Comparison of ENCODE assay signal across 18 cellular contexts in the genomic region with DNA sequence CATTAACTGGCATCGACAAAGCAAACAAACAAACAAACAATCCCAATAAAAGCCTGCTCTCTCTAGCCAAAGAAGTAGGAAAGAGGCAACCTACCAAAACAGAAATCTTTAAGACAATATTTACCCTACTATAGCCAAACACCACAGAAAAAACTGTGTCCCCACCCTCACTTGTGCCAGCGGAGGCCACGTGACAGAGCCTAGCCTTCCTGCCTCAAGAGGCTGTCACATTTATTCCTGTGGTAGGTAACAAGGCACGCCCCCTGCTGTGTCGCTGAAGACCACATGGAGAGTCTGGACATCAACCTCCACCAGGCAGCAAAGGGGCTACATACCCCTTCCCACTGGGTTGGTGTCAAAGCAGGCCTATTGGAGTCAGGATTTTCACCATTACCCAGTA.
DNase-seq lines count a peak whose midpoint lies in the region; ATAC-seq, FAIRE-seq and TF ChIP-seq lines count a peak whose summit lies in the region.
"Had no signal": no experiment of that assay in that cellular context is flagged by ENCODE, and none has a peak within 500 bp of the region (broad histone marks: within the 10 kb centered on the region; RNA-seq: fewer than 3 reads in every experiment).

No MANE protein-coding gene starts in this region.

- ATAC-seq in K562: peak; percentile 65; the same call in 1 of the 3 replicates
- no peak for ATAC-seq in activated CD8-positive, alpha-beta T cell treated with anti-CD3 and anti-CD28 coated beads for 36 hours

- H3K27ac Mint-ChIP-seq in Caco-2 (ENCODE audit: unreplicated experiment) (no peak overlapping the region), H9 (no peak overlapping the region; a peak in 1 of 7 replicates), neural progenitor cell (no peak overlapping the region)
- no peak overlapping the region for H3K27ac Mint-ChIP-seq in activated CD8-positive, alpha-beta T cell treated with anti-CD3 and anti-CD28 coated beads for 36 hours
- H3K27ac Mint-ChIP-seq: CD14-positive monocyte had no signal

- no peaks in the 10 kb centered on the region for H3K27me3 ChIP-seq in Caco-2 (replicated peaks; ENCODE audit: control insufficient read depth, insufficient read depth, low read length)
- no peaks in the 10 kb centered on the region for H3K27me3 ChIP-seq in H9 (ENCODE audit: insufficient read depth, low read length)
- H3K27me3 ChIP-seq in K562 (ENCODE audit: control insufficient read depth in 2 of 2, insufficient read depth in 2 of 2, low read length in 2 of 2): no peaks in the 10 kb centered on the region
- no peaks in the 10 kb centered on the region for H3K27me3 ChIP-seq in neural progenitor cell

- no peak overlapping the region for H2BK20ac ChIP-seq in H9 (ENCODE audit: low read depth, low read length, poor library complexity, severe bottlenecking)

- H3K4me1 ChIP-seq in Caco-2: no peaks in the 10 kb centered on the region
- no peaks in the 10 kb centered on the region for H3K4me1 ChIP-seq in H9 (ENCODE audit: insufficient read depth, low read length)
- H3K4me1 ChIP-seq in K562 (replicated peaks in 1 of 2; ENCODE audit: control insufficient read depth in 2 of 2, insufficient read depth in 2 of 2, low read length in 2 of 2): no peaks in the 10 kb centered on the region
- H3K4me1 ChIP-seq in neural progenitor cell: no peaks in the 10 kb centered on the region

- H4K20me1 ChIP-seq in H9 (ENCODE audit: control insufficient read depth, insufficient read depth, insufficient read length) (no peaks in the 10 kb centered on the region), K562 (replicated peaks; ENCODE audit: control insufficient read depth, insufficient read depth, low read length) (no peaks in the 10 kb centered on the region), neural progenitor cell (ENCODE audit: low read depth) (no peaks in the 10 kb centered on the region)

- no peak overlapping the region for H3K9ac ChIP-seq in H9 (ENCODE audit: extremely low read depth, insufficient read length, low read length)
- no peak overlapping the region for H3K9ac ChIP-seq in K562 (ENCODE audit: insufficient read depth in 1 of 2, low read depth in 2 of 2, low read length in 2 of 2)
- no peak overlapping the region for H3K9ac ChIP-seq in neural progenitor cell
- H3K9ac ChIP-seq: KMS-11 had no signal

- H3K27me3 Mint-ChIP-seq in Caco-2 (ENCODE audit: insufficient read depth, unreplicated experiment) (no peaks in the 10 kb centered on the region), H9 (ENCODE audit: low read depth) (no peaks in the 10 kb centered on the region; the same call in 1 of the 2 replicates), neural progenitor cell (ENCODE audit: insufficient read depth, low read depth) (peaks cover 2% of the 10 kb centered on the region)
- no peaks in the 10 kb centered on the region for H3K27me3 Mint-ChIP-seq in activated CD8-positive, alpha-beta T cell treated with anti-CD3 and anti-CD28 coated beads for 36 hours

- no peaks in the 10 kb centered on the region for H3K79me1 ChIP-seq in H9 (ENCODE audit: insufficient read depth, low read depth, low read length, poor library complexity, severe bottlenecking)

- no peak overlapping the region for H3K27ac ChIP-seq in H9 (ENCODE audit: insufficient read length, low read depth, low read length)
- H3K27ac ChIP-seq in K562 (ENCODE audit: extremely low read depth, low read depth, low read length): no peak overlapping the region
- no peak overlapping the region for H3K27ac ChIP-seq in neural progenitor cell
- H3K27ac ChIP-seq: KMS-11, RWPE1 had no signal

- H3T11ph ChIP-seq in H9 (ENCODE audit: low read length): no peak overlapping the region

- no peak overlapping the region for H2AFZ ChIP-seq in H9 (ENCODE audit: low read length)
- no peak overlapping the region for H2AFZ ChIP-seq in K562 (ENCODE audit: low read depth, low read length)
- H2AFZ ChIP-seq in neural progenitor cell (replicated peaks): no peak overlapping the region

- H4K91ac ChIP-seq in H9 (ENCODE audit: insufficient read length, low read depth, low read length): no peak overlapping the region

- H3K23ac ChIP-seq in H9 (ENCODE audit: insufficient read length, low read depth, low read length): no peak overlapping the region

- no peaks in the 10 kb centered on the region for H3K4me1 Mint-ChIP-seq in Caco-2 (ENCODE audit: low read depth, unreplicated experiment)
- peaks cover 4 to 7% of the 10 kb centered on the region in 2 experiments for H3K4me1 Mint-ChIP-seq in H9
- no peaks in the 10 kb centered on the region for H3K4me1 Mint-ChIP-seq in neural progenitor cell
- H3K4me1 Mint-ChIP-seq in activated CD8-positive, alpha-beta T cell treated with anti-CD3 and anti-CD28 coated beads for 36 hours (ENCODE audit: low read depth): no peaks in the 10 kb centered on the region
- H3K4me1 Mint-ChIP-seq: CD14-positive monocyte had no signal

- H3K18ac ChIP-seq in H9 (ENCODE audit: insufficient read length, low read depth, low read length): no peak overlapping the region

- no peak overlapping the region for H2AK5ac ChIP-seq in H9 (ENCODE audit: insufficient read length, low read length)

- DNase-seq in Caco-2 (peak in 1 of 2 experiments; percentile 26), H9 (no peak), K562 (ENCODE audit: extremely low read depth in 1 of 4, low spot score in 3 of 4) (peak in 2 of 4 experiments; percentile 7 to 20), neural progenitor cell (ENCODE audit: low spot score) (peak; percentile 13), GM03348 (ENCODE audit: low spot score) (no peak), COLO829 (ENCODE audit: low spot score) (no peak)
- DNase-seq in activated CD8-positive, alpha-beta T cell treated with anti-CD3 and anti-CD28 coated beads for 36 hours: no peak
- DNase-seq: COR-L47; DMS153; NCI-H1048; NCI-H1436 treated with DMSO at 0.1 percent for 48 hours; NCI-H2107; NCI-H2227 treated with DMSO at 0.1 percent for 48 hours; NCI-H524 treated with DMSO at 0.1 percent for 48 hours; NK-92 treated with Interleukin-12 subunit alpha and Interleukin-12 subunit beta, amount 100 ng/mL, for 24 hours had no signal

- H3K9me3 ChIP-seq in Caco-2 (peaks cover 16% of the 10 kb centered on the region), H9 (ENCODE audit: control insufficient read depth, low read depth, low read length) (no peaks in the 10 kb centered on the region), K562 (replicated peaks; ENCODE audit: control insufficient read depth, insufficient read depth, low read depth, low read length) (no peaks in the 10 kb centered on the region), neural progenitor cell (ENCODE audit: low read depth) (no peaks in the 10 kb centered on the region)

- no peak for TF ChIP-seq RAD21 in K562 (CRISPR knock-in tag; conservative IDR thresholded peaks at IDR 0.05 in 1 of 2, IDR thresholded peaks at IDR 0.05 in 1 of 2)

- intact Hi-C loops in Caco-2 (cut with micrococcal nuclease; ENCODE audit: unreplicated experiment): no loop called here
- intact Hi-C loops in K562 (cut with micrococcal nuclease): no loop called here
- intact Hi-C loops in activated CD8-positive, alpha-beta T cell treated with anti-CD3 and anti-CD28 coated beads for 36 hours (cut with micrococcal nuclease): no loop called here

- H3K4me3 ChIP-seq in Caco-2 (ENCODE audit: low read depth, low read length) (no peak overlapping the region), K562 (no peak overlapping the region), neural progenitor cell (no peak overlapping the region)

- no peak for TF ChIP-seq EP300 in K562 (IDR thresholded peaks at IDR 0.05; ENCODE audit: low read length)

- H3K56ac ChIP-seq in H9 (ENCODE audit: insufficient read length, low read depth, low read length): no peak overlapping the region

- POLR2A ChIA-PET in Caco-2 (lab: Charles Lee): no interaction called here
- POLR2A ChIA-PET in K562 (lab: Yijun Ruan, JAX): no interaction called here
- POLR2A ChIA-PET in activated CD8-positive, alpha-beta T cell treated with anti-CD3 and anti-CD28 coated beads for 36 hours (lab: Charles Lee): no interaction called here

- TF ChIP-seq CTCF in Caco-2 (IDR thresholded peaks at IDR 0.05; ENCODE audit: insufficient read depth in 1 of 2, low read depth in 1 of 2, low read length in 1 of 2, severe bottlenecking in 1 of 2, unreplicated experiment in 1 of 2) (no peak), H9 (conservative IDR thresholded peaks at IDR 0.05) (no peak), K562 (IDR thresholded peaks at IDR 0.05 in 2 of 3, conservative IDR thresholded peaks at IDR 0.05 in 1 of 3; ENCODE audit: insufficient read depth in 2 of 3, low read depth in 1 of 3, low read length in 3 of 3) (no peak), neural progenitor cell (IDR thresholded peaks at IDR 0.05) (no peak)
- TF ChIP-seq CTCF in activated CD8-positive, alpha-beta T cell treated with anti-CD3 and anti-CD28 coated beads for 36 hours (IDR thresholded peaks at IDR 0.05): no peak

- no peaks in the 10 kb centered on the region for H3K23me2 ChIP-seq in H9 (ENCODE audit: insufficient read length, low read depth, low read length, poor library complexity, severe bottlenecking)

- no peaks in the 10 kb centered on the region for H3K36me3 ChIP-seq in Caco-2 (ENCODE audit: control insufficient read depth, insufficient read depth, low read length)
- H3K36me3 ChIP-seq in K562 (ENCODE audit: control insufficient read depth, insufficient read depth, low read length): no peaks in the 10 kb centered on the region
- H3K36me3 ChIP-seq in neural progenitor cell: no peaks in the 10 kb centered on the region

- H2BK12ac ChIP-seq in H9 (ENCODE audit: insufficient read length, low read depth, low read length): no peak overlapping the region

- no TSS peak for BruUV-seq in Caco-2 (replicated peaks; lab: Mats Ljungman, UMichigan)
- no TSS peak for BruUV-seq in K562 (replicated peaks; lab: Mats Ljungman, UMichigan)

- no peak overlapping the region for H4K8ac ChIP-seq in H9 (replicated peaks; ENCODE audit: insufficient read length, low read depth, low read length)

- H3K9me3 Mint-ChIP-seq in Caco-2 (ENCODE audit: unreplicated experiment): peaks cover 24% of the 10 kb centered on the region
- peaks cover 13 to 20% of the 10 kb centered on the region in 2 experiments for H3K9me3 Mint-ChIP-seq in H9
- peaks cover 25% of the 10 kb centered on the region for H3K9me3 Mint-ChIP-seq in neural progenitor cell
- H3K9me3 Mint-ChIP-seq in activated CD8-positive, alpha-beta T cell treated with anti-CD3 and anti-CD28 coated beads for 36 hours: peaks cover 6% of the 10 kb centered on the region

- H3K4ac ChIP-seq in H9 (ENCODE audit: low read depth, low read length): no peak overlapping the region

- H3K36me3 Mint-ChIP-seq in Caco-2 (ENCODE audit: insufficient read depth, unreplicated experiment) (no peaks in the 10 kb centered on the region), H9 (ENCODE audit: insufficient read depth in 1 of 3, low read depth in 3 of 3) (peaks cover 1 to 9% (median 7%) of the 10 kb centered on the region in 3 experiments; a peak in 6 of 7 replicates), neural progenitor cell (peaks cover 1% of the 10 kb centered on the region)
- no peaks in the 10 kb centered on the region for H3K36me3 Mint-ChIP-seq in activated CD8-positive, alpha-beta T cell treated with anti-CD3 and anti-CD28 coated beads for 36 hours (ENCODE audit: low read depth)
- H3K36me3 Mint-ChIP-seq: CD14-positive monocyte had no signal

- no peaks in the 10 kb centered on the region for H3K9me1 ChIP-seq in K562 (ENCODE audit: control insufficient read depth, insufficient read depth, low read length)

- no peak overlapping the region for H2BK5ac ChIP-seq in H9 (ENCODE audit: insufficient read length, low read length)

- H4K5ac ChIP-seq in H9 (ENCODE audit: insufficient read length, low read depth, low read length): no peak overlapping the region

- no peaks in the 10 kb centered on the region for H3F3A ChIP-seq in neural progenitor cell (ENCODE audit: low read depth)

- H3K4me2 ChIP-seq in H9 (ENCODE audit: insufficient read depth, insufficient read length, low read length) (no peak overlapping the region), K562 (ENCODE audit: insufficient read depth, low read length) (no peak overlapping the region), neural progenitor cell (no peak overlapping the region)
- H3K4me2 ChIP-seq: KMS-11 had no signal

- H3K79me2 ChIP-seq in H9 (ENCODE audit: insufficient read depth, low read length) (no peaks in the 10 kb centered on the region), K562 (ENCODE audit: control insufficient read depth, insufficient read depth, low read length) (no peaks in the 10 kb centered on the region), neural progenitor cell (ENCODE audit: low read depth) (no peaks in the 10 kb centered on the region)

- H3K4me3 Mint-ChIP-seq in Caco-2 (ENCODE audit: unreplicated experiment) (peak overlapping the region; percentile 40), H9 (no peak overlapping the region), neural progenitor cell (no peak overlapping the region)
- H3K4me3 Mint-ChIP-seq in activated CD8-positive, alpha-beta T cell treated with anti-CD3 and anti-CD28 coated beads for 36 hours: no peak overlapping the region
- H3K4me3 Mint-ChIP-seq: CD14-positive monocyte had no signal

- in situ Hi-C loops in K562 (cut with MboI): no loop called here

- WGBS in H9 (ENCODE audit: extremely low coverage, insufficient read length, low lambda C conversion rate): no CpG with 5 or more reads among the region's 5 CpGs
- WGBS in K562 (ENCODE audit: insufficient coverage, low coverage, missing lambda C conversion rate): 2% methylated on average over 5 of the region's 5 CpGs

- H2BK15ac ChIP-seq in H9 (ENCODE audit: low read depth, low read length): 0 out of 2 replicates have a peak overlapping the region, but pooled peaks have one; percentile 61

- H3K14ac ChIP-seq in H9 (ENCODE audit: insufficient read depth, low read length): no peak overlapping the region

- no peak for TF ChIP-seq POLR2A in K562 (conservative IDR thresholded peaks at IDR 0.05)

- H2BK120ac ChIP-seq in H9 (ENCODE audit: low read depth, low read length, poor library complexity, severe bottlenecking): no peak overlapping the region

- no peak for FAIRE-seq in K562 (lab: Jason Lieb, UNC)

- CTCF ChIA-PET in Caco-2 (lab: Charles Lee) (no interaction called here), K562 (lab: Yijun Ruan, JAX; ENCODE audit: low intra/inter-chr PET ratio) (no interaction called here)
- CTCF ChIA-PET in activated CD8-positive, alpha-beta T cell treated with anti-CD3 and anti-CD28 coated beads for 36 hours (lab: Charles Lee): no interaction called here
